In the genomic region with DNA sequence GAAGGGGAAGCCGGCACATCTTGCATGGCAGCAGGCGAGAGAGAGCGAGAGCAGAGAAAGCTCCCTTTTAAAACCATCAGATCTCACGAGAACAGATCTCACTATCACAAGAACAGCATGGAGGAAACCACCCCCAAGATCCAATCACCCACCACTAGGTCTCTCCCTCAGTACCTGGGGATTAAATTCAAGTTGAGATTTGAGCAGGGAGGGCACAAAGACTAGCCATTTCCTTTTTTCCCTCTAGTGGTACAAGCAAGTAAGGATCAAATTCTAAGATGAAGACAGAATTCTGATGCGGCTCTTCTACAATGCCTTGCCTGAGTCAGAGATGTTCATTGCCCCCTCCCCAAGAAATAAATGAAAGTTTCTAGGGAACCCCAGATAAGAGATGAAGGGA, we compare ENCODE assay signal across 11 cellular contexts. TPM values are rescaled to one million over a fixed set of nuclear protein-coding genes. Genes with fewer than 3 reads are reported as not detected.
DNase-seq lines count a peak whose midpoint lies in the region; ATAC-seq, FAIRE-seq and TF ChIP-seq lines count a peak whose summit lies in the region.
"Had no signal": no experiment of that assay in that cellular context is flagged by ENCODE, and none has a peak within 500 bp of the region (broad histone marks: within the 10 kb centered on the region; RNA-seq: fewer than 3 reads in every experiment).

No MANE protein-coding gene starts in this region.

- POLR2A ChIA-PET in naive thymus-derived CD4-positive, alpha-beta T cell (lab: Charles Lee), result no interaction called here

- H3K36me3 Mint-ChIP-seq in astrocyte (ENCODE audit: low read depth, unreplicated experiment), result no peaks in the 10 kb centered on the region
- H3K36me3 Mint-ChIP-seq in naive thymus-derived CD4-positive, alpha-beta T cell, result peaks cover 0 to 7% (median 0%) of the 10 kb centered on the region in 5 donors
- H3K36me3 Mint-ChIP-seq: CD14-positive monocyte had no signal

- WGBS in aorta, 2 donors, result 85 to 86% methylated on average over 5 of the region's 5 CpGs

- H3K4me1 Mint-ChIP-seq in astrocyte (ENCODE audit: low read depth, unreplicated experiment), result peaks cover 7% of the 10 kb centered on the region
- peaks cover 5 to 35% (median 30%) of the 10 kb centered on the region in 7 donors for H3K4me1 Mint-ChIP-seq in naive thymus-derived CD4-positive, alpha-beta T cell

- no peaks in the 10 kb centered on the region for H3K79me2 ChIP-seq in astrocyte (ENCODE audit: insufficient read depth, low read length)

- intact Hi-C loops in naive thymus-derived CD4-positive, alpha-beta T cell (cut with micrococcal nuclease), result loop anchor here (1.0 to 5.0 kb wide), 5 partner anchors 33 to 244 kb away; partner anchors contain the start of gene ANKRD44 (in 1 of the 2)
- intact Hi-C loops in aorta (cut with DNase I), result no loop called here

- H3K27me3 ChIP-seq in astrocyte (ENCODE audit: insufficient read depth, low read length) (no peaks in the 10 kb centered on the region), aorta (ENCODE audit: control insufficient read depth in 1 of 2, insufficient read depth in 2 of 2, low read length in 1 of 2) (peaks cover 0 to 2% of the 10 kb centered on the region in 2 donors)
- H3K27me3 ChIP-seq in naive thymus-derived CD4-positive, alpha-beta T cell (ENCODE audit: control insufficient read depth in 2 of 2, insufficient read depth in 2 of 2, low read length in 2 of 2), result no peaks in the 10 kb centered on the region
- H3K27me3 ChIP-seq: MG63 had no signal

- H3K4me1 ChIP-seq in astrocyte (ENCODE audit: insufficient read depth, low read length), result peaks cover 4% of the 10 kb centered on the region
- H3K4me1 ChIP-seq in naive thymus-derived CD4-positive, alpha-beta T cell (ENCODE audit: control insufficient read depth in 2 of 2, insufficient read depth in 2 of 2, low read length in 2 of 2), result peaks cover 0 to 10% of the 10 kb centered on the region in 2 donors
- H3K4me1 ChIP-seq in aorta (ENCODE audit: control insufficient read depth in 1 of 2, insufficient read depth in 2 of 2, low read length in 2 of 2), result no peaks in the 10 kb centered on the region

- H3K9me3 Mint-ChIP-seq in astrocyte (ENCODE audit: unreplicated experiment), result no peaks in the 10 kb centered on the region
- H3K9me3 Mint-ChIP-seq in naive thymus-derived CD4-positive, alpha-beta T cell, result peaks cover 0 to 6% (median 0%) of the 10 kb centered on the region in 11 donors

- no peak for FAIRE-seq in astrocyte (lab: Jason Lieb, UNC)
- FAIRE-seq: frontal cortex had no signal

- peak; percentile 70 for ATAC-seq in naive thymus-derived CD4-positive, alpha-beta T cell
- ATAC-seq in aorta (ENCODE audit: low FRiP score), result no peak
- no peak for ATAC-seq in GM18498 (IDR thresholded peaks at IDR 0.05; ENCODE audit: unreplicated experiment)
- no peak for ATAC-seq in HG02798 (IDR thresholded peaks at IDR 0.05; ENCODE audit: poor library complexity, unreplicated experiment)

- peak; percentile 42 for TF ChIP-seq CTCF in astrocyte (IDR thresholded peaks at IDR 0.05; ENCODE audit: insufficient read depth, low read depth, low read length)

- H3K9ac ChIP-seq in astrocyte (ENCODE audit: low read length), result no peak overlapping the region

- H3K36me3 ChIP-seq in astrocyte (ENCODE audit: insufficient read depth, low read length) (no peaks in the 10 kb centered on the region), aorta (ENCODE audit: control insufficient read depth in 1 of 2, insufficient read depth in 2 of 2, low read length in 1 of 2) (no peaks in the 10 kb centered on the region)
- H3K36me3 ChIP-seq in naive thymus-derived CD4-positive, alpha-beta T cell (ENCODE audit: control insufficient read depth in 2 of 3, insufficient read depth in 3 of 3, low read length in 3 of 3), result no peaks in the 10 kb centered on the region
- H3K36me3 ChIP-seq: MG63 had no signal

- peaks cover 5% of the 10 kb centered on the region for H3K27me3 Mint-ChIP-seq in astrocyte (ENCODE audit: low read depth, unreplicated experiment)
- no peaks in the 10 kb centered on the region for H3K27me3 Mint-ChIP-seq in naive thymus-derived CD4-positive, alpha-beta T cell

- no peak overlapping the region for H3K4me3 Mint-ChIP-seq in astrocyte (ENCODE audit: unreplicated experiment)
- H3K4me3 Mint-ChIP-seq in naive thymus-derived CD4-positive, alpha-beta T cell, result peak overlapping the region in 8 of 10 donors; percentile 6 to 57 (median 30)
- H3K4me3 Mint-ChIP-seq: CD14-positive monocyte had no signal

- H3K4me3 ChIP-seq in astrocyte (ENCODE audit: insufficient read depth, low read depth, low read length) (no peak overlapping the region), aorta (ENCODE audit: low read length in 2 of 2) (no peak overlapping the region)
- H3K4me3 ChIP-seq in naive thymus-derived CD4-positive, alpha-beta T cell (ENCODE audit: low read length), result no peak overlapping the region
- H3K4me3 ChIP-seq: MG63 had no signal

- no peak overlapping the region for H2AFZ ChIP-seq in astrocyte (ENCODE audit: low read depth, low read length)

- peak; percentile 56 for DNase-seq in NCI-H82 (lab: John Stamatoyannopoulos, UW)
- no peak for DNase-seq in NCI-H82 treated with DMSO at 0.1 percent for 48 hours (lab: John Stamatoyannopoulos, UW; ENCODE audit: unreplicated experiment)
- DNase-seq in HT1080 (ENCODE audit: low read depth), result peak; percentile 16
- no peak for DNase-seq in astrocyte (ENCODE audit: low read depth)
- peak in 5 of 9 donors; percentile 25 to 42 (median 39) for DNase-seq in naive thymus-derived CD4-positive, alpha-beta T cell
- no peak for DNase-seq in aorta
- DNase-seq: MG63 had no signal

- H3K27ac ChIP-seq in astrocyte (ENCODE audit: low read depth, low read length) (no peak overlapping the region), aorta (ENCODE audit: low read depth in 1 of 2, low read length in 2 of 2) (no peak overlapping the region)
- H3K27ac ChIP-seq in naive thymus-derived CD4-positive, alpha-beta T cell (ENCODE audit: low read depth, low read length), result no peak overlapping the region

- CTCF ChIA-PET in naive thymus-derived CD4-positive, alpha-beta T cell (lab: Charles Lee), result interaction anchor here (0.8 kb wide), 1 partner anchor 165 kb away, joined by 3 read pairs; no protein-coding TSS in a partner anchor

- no peaks in the 10 kb centered on the region for H4K20me1 ChIP-seq in astrocyte (ENCODE audit: insufficient read depth, low read length)

- H3K27ac Mint-ChIP-seq in astrocyte (ENCODE audit: unreplicated experiment), result no peak overlapping the region
- H3K27ac Mint-ChIP-seq in naive thymus-derived CD4-positive, alpha-beta T cell, result peak overlapping the region in 7 of 9 donors; percentile 1 to 82 (median 31)

- H3K4me2 ChIP-seq in astrocyte (ENCODE audit: low read length), result no peak overlapping the region

- H3K9me3 ChIP-seq in astrocyte (ENCODE audit: insufficient read depth, low read depth, low read length) (no peaks in the 10 kb centered on the region), aorta (ENCODE audit: control insufficient read depth, low read length) (peaks cover 2% of the 10 kb centered on the region)
- H3K9me3 ChIP-seq in naive thymus-derived CD4-positive, alpha-beta T cell (ENCODE audit: control insufficient read depth in 2 of 3, low read length in 3 of 3), result no peaks in the 10 kb centered on the region
- H3K9me3 ChIP-seq: MG63 had no signal

RNA-seq across cellular contexts. Expression of gene ANKRD44, which starts 45.6 kb away (rescaled TPM):
- 10.4 and 16.0 TPM in 2 replicates for total RNA-seq in HT1080 (2014; rRNA removed; shearing (Covaris generic))
- polyA plus RNA-seq in HT1080 (2015; cell fraction: cytosol; rRNA removed), result 5.3 and 5.8 TPM in 2 replicates
- polyA plus RNA-seq in HT1080 (2015; cell fraction: nucleus; rRNA removed), result 14.8 and 15.1 TPM in 2 replicates
- total RNA-seq in astrocyte, result 7.2 and 7.8 TPM in 2 replicates
- 100 to 1,000 TPM; 234 to 296 (median 291) TPM for total RNA-seq in naive thymus-derived CD4-positive, alpha-beta T cell
- 10 to 100 TPM; 88.6 to 95.4 TPM for polyA plus RNA-seq in naive thymus-derived CD4-positive, alpha-beta T cell
- total RNA-seq in aorta, result 10 to 100 TPM; 53.3 to 62.6 TPM
- 10 to 100 TPM in 1 of 2 donors, 1 to 10 TPM in 1; 4.5 to 14.4 TPM for polyA plus RNA-seq in aorta

Comparison
In these comparisons a context has a peak if more than half of its experiments do, and no peak if none do; other contexts are left out.
1. DNase-seq: peak in NCI-H82 (single experiment), HT1080 (single experiment) and naive thymus-derived CD4-positive, alpha-beta T cell (5 of 9); none in NCI-H82 treated with DMSO at 0.1 percent for 48 hours (single experiment), astrocyte (single experiment) and aorta (0 of 2).
2. intact Hi-C loops: an anchor here in naive thymus-derived CD4-positive, alpha-beta T cell (1.0 to 5.0 kb wide); none called in aorta.